In genomic region chr10:18230794-18231193, GRCh38 we compare ENCODE assay signal across 14 cellular contexts.
"Had no signal": no experiment of that assay in that cellular context is flagged by ENCODE, and none has a peak within 500 bp of the region (broad histone marks: within the 10 kb centered on the region; RNA-seq: fewer than 3 reads in every experiment).

No MANE protein-coding gene starts in this region.

- H3K9ac ChIP-seq: neural progenitor cell had no signal

- H3K36me3 ChIP-seq: heart left ventricle, left ventricle myocardium inferior, neural progenitor cell, pancreas had no signal

- H3K4me1 Mint-ChIP-seq: activated naive CD8-positive, alpha-beta T cell treated with anti-CD3 and anti-CD28 coated beads, Interleukin-2, amount 50 U/mL, for 24 hours had no signal

- H3K9me3 ChIP-seq: body of pancreas, heart left ventricle, left ventricle myocardium inferior, pancreas had no signal

- H3K27me3 ChIP-seq: body of pancreas, heart left ventricle, neural progenitor cell, pancreas had no signal

- H2AFZ ChIP-seq: neural progenitor cell had no signal

- DNase-seq: activated CD8-positive, alpha-beta memory T cell treated with anti-CD3 and anti-CD28 coated beads, Interleukin-2, amount 50 U/mL, for 48 hours; activated CD8-positive, alpha-beta T cell treated with anti-CD3 and anti-CD28 coated beads for 36 hours; activated naive CD4-positive, alpha-beta T cell treated with Interleukin-2 at 50 U/mL for 16 hours; activated naive CD8-positive, alpha-beta T cell treated with anti-CD3 and anti-CD28 coated beads, Interleukin-2, amount 50 U/mL, for 24 hours; body of pancreas; dermis blood vessel endothelial cell; heart left ventricle; kidney; left ventricle myocardium inferior; pancreas; retina; small intestine had no signal

- ATAC-seq: activated CD8-positive, alpha-beta T cell treated with anti-CD3 and anti-CD28 coated beads for 36 hours; activated naive CD8-positive, alpha-beta T cell treated with anti-CD3 and anti-CD28 coated beads, Interleukin-2, amount 50 U/mL, for 24 hours; body of pancreas; heart left ventricle; pancreas had no signal

- H3K4me3 ChIP-seq: body of pancreas, heart left ventricle, left ventricle myocardium inferior, neural progenitor cell, pancreas had no signal

- H3K4me1 ChIP-seq: pancreas had no signal

- H3K4me3 Mint-ChIP-seq: activated CD8-positive, alpha-beta T cell treated with anti-CD3 and anti-CD28 coated beads for 36 hours; activated naive CD8-positive, alpha-beta T cell treated with anti-CD3 and anti-CD28 coated beads, Interleukin-2, amount 50 U/mL, for 24 hours; neural progenitor cell had no signal

- H3K36me3 Mint-ChIP-seq: neural progenitor cell had no signal

- H3K27ac ChIP-seq: body of pancreas, heart left ventricle, left ventricle myocardium inferior, neural progenitor cell, pancreas, VCaP had no signal

- H3K27ac Mint-ChIP-seq: activated CD8-positive, alpha-beta T cell treated with anti-CD3 and anti-CD28 coated beads for 36 hours; activated naive CD8-positive, alpha-beta T cell treated with anti-CD3 and anti-CD28 coated beads, Interleukin-2, amount 50 U/mL, for 24 hours; neural progenitor cell had no signal

- H3K9me3 Mint-ChIP-seq: activated CD8-positive, alpha-beta T cell treated with anti-CD3 and anti-CD28 coated beads for 36 hours; activated naive CD8-positive, alpha-beta T cell treated with anti-CD3 and anti-CD28 coated beads, Interleukin-2, amount 50 U/mL, for 24 hours had no signal
